In the genomic region with DNA sequence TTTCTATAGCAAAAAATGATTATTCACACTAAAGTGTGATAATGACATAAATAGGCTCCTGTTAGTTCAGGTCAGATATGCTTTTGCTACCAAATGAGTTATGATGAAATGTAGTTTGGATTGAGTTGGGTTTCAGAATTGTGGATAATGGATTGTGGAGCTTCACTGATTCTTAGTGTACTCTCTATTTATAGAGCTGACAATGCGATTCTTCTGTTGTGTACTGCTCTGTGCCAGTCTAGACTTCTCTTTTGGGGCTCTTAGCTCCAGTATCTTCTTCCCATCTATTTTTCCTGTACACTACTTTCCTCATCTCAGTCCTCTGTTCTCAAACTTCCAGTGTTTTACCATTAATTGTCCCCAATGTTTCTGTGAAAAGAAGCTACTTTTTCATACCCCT, we compare ENCODE assay signal across 2 cellular contexts.
TF ChIP-seq lines count a peak whose summit lies in the region.

No MANE protein-coding gene starts in this region.

TF ChIP-seq in A549, 52 proteins besides CTCF, POLR2A, EP300 and RAD21:
- no peak for TF ChIP-seq CBX8 (IDR thresholded peaks at IDR 0.05)
- TF ChIP-seq MAFK (IDR thresholded peaks at IDR 0.05; ENCODE audit: partially characterized antibody), result peak; percentile 6
- no peak for TF ChIP-seq CHD4 (IDR thresholded peaks at IDR 0.05; ENCODE audit: borderline replicate concordance)
- TF ChIP-seq ZSCAN20 (CRISPR knock-in tag; IDR thresholded peaks at IDR 0.05), result no peak
- no peak for TF ChIP-seq CBX2 (IDR thresholded peaks at IDR 0.05; ENCODE audit: borderline replicate concordance, low read depth)
- TF ChIP-seq HEYL (CRISPR knock-in tag; IDR thresholded peaks at IDR 0.05), result no peak

TF ChIP-seq in endothelial cell of umbilical vein, 7 proteins besides CTCF, POLR2A, EP300 and RAD21:
- TF ChIP-seq POLR2AphosphoS5 (IDR thresholded peaks at IDR 0.05; ENCODE audit: insufficient read depth, low read depth, low read length) (no peak), JUN (IDR thresholded peaks at IDR 0.05; ENCODE audit: borderline replicate concordance, insufficient read depth, insufficient read length, low read depth) (no peak), MYC (IDR thresholded peaks at IDR 0.05; ENCODE audit: low read depth, low read length) (no peak), GATA2 (IDR thresholded peaks at IDR 0.05; ENCODE audit: insufficient read depth, insufficient read length, low read depth, low read length) (no peak), FOS (IDR thresholded peaks at IDR 0.05; ENCODE audit: borderline replicate concordance, insufficient read depth, low read length) (no peak), EZH2 (IDR thresholded peaks at IDR 0.05; ENCODE audit: borderline replicate concordance, low read depth, low read length, severe bottlenecking) (no peak)
- TF ChIP-seq, protein P1, sequence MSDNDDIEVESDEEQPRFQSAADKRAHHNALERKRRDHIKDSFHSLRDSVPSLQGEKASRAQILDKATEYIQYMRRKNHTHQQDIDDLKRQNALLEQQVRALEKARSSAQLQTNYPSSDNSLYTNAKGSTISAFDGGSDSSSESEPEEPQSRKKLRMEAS (IDR thresholded peaks at IDR 0.05; ENCODE audit: insufficient read depth, insufficient read length), result no peak
